ENCODE assay signal across 1 cellular context in genomic region chr10:43114031-43114742, GRCh38.
TF ChIP-seq lines count a peak whose summit lies in the region.

No MANE protein-coding gene starts in this region.

TF ChIP-seq in HepG2, 621 proteins besides CTCF, POLR2A, EP300 and RAD21 (continued from another document):
- peak; percentile 94 for TF ChIP-seq ZNF768 (CRISPR knock-in tag; IDR thresholded peaks at IDR 0.05)
